In the genomic region with DNA sequence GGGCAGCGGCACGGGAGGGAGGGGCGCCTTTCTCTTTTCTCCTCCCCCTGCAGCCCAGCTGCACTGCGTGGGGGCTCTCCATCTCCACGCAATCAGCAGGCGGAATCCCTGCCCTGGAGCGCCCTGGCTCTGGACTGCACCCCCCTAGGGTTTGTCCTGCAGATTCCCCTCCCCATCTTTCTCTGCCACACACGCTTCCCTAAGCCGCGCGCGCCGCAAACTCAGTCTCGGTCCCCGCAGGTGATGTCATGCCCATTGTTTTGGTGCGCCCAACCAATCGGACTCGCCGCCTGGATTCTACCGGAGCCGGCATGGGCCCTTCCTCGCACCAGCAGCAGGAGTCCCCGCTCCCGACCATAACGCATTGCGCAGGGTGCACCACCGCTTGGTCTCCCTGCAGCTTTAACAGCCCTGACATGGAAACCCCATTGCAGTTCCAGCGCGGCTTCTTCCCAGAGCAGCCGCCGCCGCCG, we compare ENCODE assay signal across 8 cellular contexts. TPM values are rescaled to one million over a fixed set of nuclear protein-coding genes. Genes with fewer than 3 reads are reported as not detected.
A peak's percentile ranks its signal among the peaks of the same experiment; 100 is the strongest.
DNase-seq lines count a peak whose midpoint lies in the region; ATAC-seq and TF ChIP-seq lines count a peak whose summit lies in the region.

A gene (plus strand): TSS at position 347 of the 473 bp plus-strand sequence. CDS start 70 bp downstream, at position 417.

- ATAC-seq in activated B cell treated with CpG ODN at 0.5 μM for 24 hours (ENCODE audit: low read depth): no peak

- no peaks in the 10 kb centered on the region for H3F3A ChIP-seq in GM23248 (ENCODE audit: insufficient read depth)

- H4K20me1 ChIP-seq in GM23248 (ENCODE audit: insufficient read depth): no peaks in the 10 kb centered on the region

- no peak within 1 kb of the TSS for H3K9ac ChIP-seq in GM23248

- in situ Hi-C loops in G401 (cut with HindIII; ENCODE audit: low sequenced_read_pairs): no loop called here
- in situ Hi-C loops in GM23248 (cut with MboI): no loop called here

- H3K4me2 ChIP-seq in GM23248 (ENCODE audit: unreplicated experiment): no peak within 1 kb of the TSS

- H3K9me3 Mint-ChIP-seq in activated B cell treated with CpG ODN at 0.5 μM for 24 hours: no peaks in the 10 kb centered on the region

- no peak for TF ChIP-seq CTCF in activated B cell treated with CpG ODN at 0.5 μM for 24 hours (IDR thresholded peaks at IDR 0.05)

- WGBS in GM23248 (ENCODE audit: low coverage in 1 of 2, low lambda C conversion rate in 2 of 2, missing lambda C conversion rate in 2 of 2), 2 experiments: 2% methylated on average over 30 to 33 of the region's 33 CpGs

- CTCF ChIA-PET in activated B cell treated with CpG ODN at 0.5 μM for 24 hours (lab: Charles Lee): no interaction called here

- H3K4me1 ChIP-seq in GM23248 (ENCODE audit: insufficient read depth) (no peaks in the 10 kb centered on the region), neuron (ENCODE audit: insufficient read depth, low read length) (peaks cover 18% of the 10 kb centered on the region)

- intact Hi-C loops in activated B cell treated with CpG ODN at 0.5 μM for 24 hours (cut with micrococcal nuclease): no loop called here

- H3K27me3 ChIP-seq in GM23248 (replicated peaks; ENCODE audit: insufficient read depth) (peaks cover 57% of the 10 kb centered on the region), neuron (ENCODE audit: insufficient read depth, low read length) (peaks cover 40% of the 10 kb centered on the region)

- peak within 1 kb of the TSS; percentile 24 for H3K4me3 Mint-ChIP-seq in activated B cell treated with CpG ODN at 0.5 μM for 24 hours

- H3K4me3 ChIP-seq in GM23248 (no peak within 1 kb of the TSS), neuron (ENCODE audit: low read length) (peak within 1 kb of the TSS; percentile 73)

- H3K9me2 ChIP-seq in GM23248 (ENCODE audit: insufficient read depth): no peaks in the 10 kb centered on the region

- no peak within 1 kb of the TSS for H3K27ac Mint-ChIP-seq in activated B cell treated with CpG ODN at 0.5 μM for 24 hours

- H3K27ac ChIP-seq in GM23248: no peak within 1 kb of the TSS

- peak; percentile 93 for DNase-seq in G401 (ENCODE audit: low spot score)
- peak; percentile 4 for DNase-seq in GM23248
- peak; percentile 81 for DNase-seq in NCI-H1105 treated with DMSO at 0.1 percent for 48 hours (lab: John Stamatoyannopoulos, UW)
- no peak for DNase-seq in activated B cell treated with CpG ODN at 0.5 μM for 24 hours
- peak; percentile 8 for DNase-seq in germinal center (ENCODE audit: low spot score)
- no peak for DNase-seq in effector CD4-positive, alpha-beta T cell
- DNase-seq in activated CD4-positive, CD25-positive, alpha-beta regulatory T cell treated with anti-CD3 and anti-CD28 coated beads, Interleukin-2, amount 50 U/mL, for 72 hours: no peak

- peaks cover 49% of the 10 kb centered on the region for H3K27me3 Mint-ChIP-seq in activated B cell treated with CpG ODN at 0.5 μM for 24 hours

- peaks cover 9% of the 10 kb centered on the region for H3K4me1 Mint-ChIP-seq in activated B cell treated with CpG ODN at 0.5 μM for 24 hours

- H2AFZ ChIP-seq in GM23248: no peak within 1 kb of the TSS
- peak within 1 kb of the TSS; percentile 100 for H2AFZ ChIP-seq in neuron (ENCODE audit: low read depth, low read length)

- no peaks in the 10 kb centered on the region for H3K36me3 Mint-ChIP-seq in activated B cell treated with CpG ODN at 0.5 μM for 24 hours (ENCODE audit: low read depth)

- H3K9me3 ChIP-seq in GM23248 (ENCODE audit: low read depth): no peaks in the 10 kb centered on the region
- no peaks in the 10 kb centered on the region for H3K9me3 ChIP-seq in neuron (ENCODE audit: low read length)

- POLR2A ChIA-PET in activated B cell treated with CpG ODN at 0.5 μM for 24 hours (lab: Charles Lee): no interaction called here

- no peaks in the 10 kb centered on the region for H3K36me3 ChIP-seq in GM23248 (ENCODE audit: low read depth)
- no peaks in the 10 kb centered on the region for H3K36me3 ChIP-seq in neuron (ENCODE audit: insufficient read depth, low read length)

- no peaks in the 10 kb centered on the region for H3K79me2 ChIP-seq in GM23248 (ENCODE audit: insufficient read depth)

RNA-seq across cellular contexts. Expression of the gene that starts here (rescaled TPM):
- not detected in 2 replicates for total RNA-seq in G401 (2014; rRNA removed; shearing (Covaris generic))
- not detected in 2 replicates for total RNA-seq in GM23248 (2014; rRNA removed; shearing (Covaris generic))
- not detected in 2 replicates for polyA plus RNA-seq in GM23248 (2016; fragmentation: Nextera tagmentation; extraction: Ambion mirVana)
- not detected in 2 replicates for total RNA-seq in activated B cell treated with CpG ODN at 0.5 μM for 24 hours

Comparison
In these comparisons a context has a peak if more than half of its experiments do, and no peak if none do; other contexts are left out.
1. Peak in DNase-seq in G401; RNA of the gene not detected or under 1 TPM.
2. Peak in DNase-seq in GM23248; RNA of the gene not detected or under 1 TPM.
3. DNase-seq: peak in NCI-H1105 treated with DMSO at 0.1 percent for 48 hours (single experiment) and germinal center (single experiment); none in activated B cell treated with CpG ODN at 0.5 μM for 24 hours (single experiment), effector CD4-positive, alpha-beta T cell (single experiment) and activated CD4-positive, CD25-positive, alpha-beta regulatory T cell treated with anti-CD3 and anti-CD28 coated beads, Interleukin-2, amount 50 U/mL, for 72 hours (single experiment).